In genomic region chr17:80650339-80650672, GRCh38 we compare ENCODE assay signal across 12 cellular contexts.
DNase-seq lines count a peak whose midpoint lies in the region; ATAC-seq and TF ChIP-seq lines count a peak whose summit lies in the region.
"Had no signal": no experiment of that assay in that cellular context is flagged by ENCODE, and none has a peak within 500 bp of the region (broad histone marks: within the 10 kb centered on the region; RNA-seq: fewer than 3 reads in every experiment).

No MANE protein-coding gene starts in this region.

- H3K27ac Mint-ChIP-seq in T-helper 1 cell treated with Interleukin-12 subunit alpha and Interleukin-12 subunit beta and Interleukin-4 antibody, amounts not matched to agents 30 μg/mL and 1 μg/mL, for 36 hours: peak overlapping the region; percentile 91
- peak overlapping the region; percentile 71 for H3K27ac Mint-ChIP-seq in HFFc6
- H3K27ac Mint-ChIP-seq in brain: peak overlapping the region in 4 of 5 experiments; percentile 28 to 93 (median 70)

- TF ChIP-seq CTCF in HFFc6 (IDR thresholded peaks at IDR 0.05) (no peak; the same call in 1 of the 2 replicates), brain (conservative IDR thresholded peaks at IDR 0.05) (no peak), psoas muscle (IDR thresholded peaks at IDR 0.05) (no peak)

- ATAC-seq in psoas muscle (no peak), GM18909 (IDR thresholded peaks at IDR 0.05; ENCODE audit: poor library complexity, unreplicated experiment) (no peak), HG03159 (IDR thresholded peaks at IDR 0.05; ENCODE audit: unreplicated experiment) (no peak)

- no peak overlapping the region for H3K4me3 Mint-ChIP-seq in T-helper 1 cell treated with Interleukin-12 subunit alpha and Interleukin-12 subunit beta and Interleukin-4 antibody, amounts not matched to agents 30 μg/mL and 1 μg/mL, for 36 hours
- H3K4me3 Mint-ChIP-seq in HFFc6 (no peak overlapping the region), brain (no peak overlapping the region)
- H3K4me3 Mint-ChIP-seq: dendritic cell treated with granulocyte-macrophage colony-stimulating factor and Interleukin-4, amounts not matched to agents 40 ng/mL and 50 ng/mL, for 4 days had no signal

- H3K9me3 ChIP-seq in psoas muscle: no peaks in the 10 kb centered on the region

- H3K4me3 ChIP-seq in psoas muscle: no peak overlapping the region

- peaks cover 54% of the 10 kb centered on the region for H3K4me1 Mint-ChIP-seq in T-helper 1 cell treated with Interleukin-12 subunit alpha and Interleukin-12 subunit beta and Interleukin-4 antibody, amounts not matched to agents 30 μg/mL and 1 μg/mL, for 36 hours (ENCODE audit: low read depth)
- H3K4me1 Mint-ChIP-seq in HFFc6 (ENCODE audit: low read depth) (peaks cover 57% of the 10 kb centered on the region), brain (peaks cover 59% of the 10 kb centered on the region)

- H3K36me3 ChIP-seq in psoas muscle (ENCODE audit: insufficient read depth in 1 of 2, low read depth in 1 of 2): no peaks in the 10 kb centered on the region

- H3K4me1 ChIP-seq in psoas muscle: peaks cover 39% of the 10 kb centered on the region

- no peaks in the 10 kb centered on the region for H3K27me3 Mint-ChIP-seq in T-helper 1 cell treated with Interleukin-12 subunit alpha and Interleukin-12 subunit beta and Interleukin-4 antibody, amounts not matched to agents 30 μg/mL and 1 μg/mL, for 36 hours (ENCODE audit: low read depth)
- peaks cover 4% of the 10 kb centered on the region for H3K27me3 Mint-ChIP-seq in HFFc6 (ENCODE audit: insufficient read depth)
- no peaks in the 10 kb centered on the region for H3K27me3 Mint-ChIP-seq in brain
- H3K27me3 Mint-ChIP-seq: dendritic cell treated with granulocyte-macrophage colony-stimulating factor and Interleukin-4, amounts not matched to agents 40 ng/mL and 50 ng/mL, for 4 days had no signal

- WGBS in psoas muscle, 3 donors: 84 to 88% (median 86%) methylated on average over 8 of the region's 8 CpGs

- DNase-seq in T-helper 1 cell: no peak
- DNase-seq in HFFc6: no peak
- no peak for DNase-seq in psoas muscle
- no peak for DNase-seq in stimulated activated naive CD4-positive, alpha-beta T cell (lab: John Stamatoyannopoulos, UW)
- DNase-seq: DMS 273 treated with DMSO at 0.1 percent for 48 hours, NCI-H1105 treated with DMSO at 0.1 percent for 48 hours, NCI-H446 treated with DMSO at 0.1 percent for 48 hours had no signal

- H3K36me3 Mint-ChIP-seq in T-helper 1 cell treated with Interleukin-12 subunit alpha and Interleukin-12 subunit beta and Interleukin-4 antibody, amounts not matched to agents 30 μg/mL and 1 μg/mL, for 36 hours (ENCODE audit: low read depth): peaks cover 39% of the 10 kb centered on the region
- H3K36me3 Mint-ChIP-seq in HFFc6 (ENCODE audit: low read depth) (peaks cover 43% of the 10 kb centered on the region), brain (peaks cover 21% of the 10 kb centered on the region)

- no peaks in the 10 kb centered on the region for H3K27me3 ChIP-seq in psoas muscle (ENCODE audit: insufficient read depth in 3 of 3, low read length in 2 of 3)

- intact Hi-C loops in psoas muscle (cut with DNase I): no loop called here

- H3K9me3 Mint-ChIP-seq in T-helper 1 cell treated with Interleukin-12 subunit alpha and Interleukin-12 subunit beta and Interleukin-4 antibody, amounts not matched to agents 30 μg/mL and 1 μg/mL, for 36 hours: peaks cover 8% of the 10 kb centered on the region
- H3K9me3 Mint-ChIP-seq in HFFc6 (peaks cover 4% of the 10 kb centered on the region; the same call in 1 of the 2 replicates), brain (peaks cover 4 to 17% (median 7%) of the 10 kb centered on the region in 5 experiments)

- peak overlapping the region; percentile 53 for H3K27ac ChIP-seq in psoas muscle
